11 cellular contexts compared by ENCODE assay signal in genomic region chr11:1875786-1876335, GRCh38. TPM values are rescaled to one million over a fixed set of nuclear protein-coding genes. Genes with fewer than 3 reads are reported as not detected.
DNase-seq lines count a peak whose midpoint lies in the region; ATAC-seq and TF ChIP-seq lines count a peak whose summit lies in the region.
"Not testable (repeated sequence)": the region's sequence is repeated elsewhere in the genome, so short reads cannot be mapped to it uniquely, and the experiment has no call there.
"Had no signal": no experiment of that assay in that cellular context is flagged by ENCODE, and none has a peak within 500 bp of the region (broad histone marks: within the 10 kb centered on the region; RNA-seq: fewer than 3 reads in every experiment).

No MANE protein-coding gene starts in this region.

- H3K4me3 ChIP-seq in HEK293 (ENCODE audit: low read depth, low read length); right lobe of liver: not testable (repeated sequence)
- peak overlapping the region in 2 of 5 donors; percentile 24 to 50 for H3K4me3 ChIP-seq in subcutaneous abdominal adipose tissue (ENCODE audit: low read depth in 1 of 5, low read length in 5 of 5)

- not testable (repeated sequence) for H3K27me3 ChIP-seq in right lobe of liver
- H3K27me3 ChIP-seq in subcutaneous abdominal adipose tissue (ENCODE audit: control insufficient read depth in 5 of 5, insufficient read depth in 4 of 5, low read length in 5 of 5): peaks cover 7 to 54% (median 24%) of the 10 kb centered on the region in 5 donors

- H3K27ac Mint-ChIP-seq in activated CD4-positive, alpha-beta T cell treated with anti-CD3 and anti-CD28 coated beads for 36 hours: not testable (repeated sequence)
- peak overlapping the region; percentile 73 to 84 for H3K27ac Mint-ChIP-seq in effector memory CD8-positive, alpha-beta T cell
- H3K27ac Mint-ChIP-seq in osteocyte (ENCODE audit: unreplicated experiment): peak overlapping the region; percentile 95

- H3K9me3 Mint-ChIP-seq in activated CD4-positive, alpha-beta T cell treated with anti-CD3 and anti-CD28 coated beads for 36 hours (ENCODE audit: low read depth); effector memory CD8-positive, alpha-beta T cell; osteocyte (ENCODE audit: unreplicated experiment): not testable (repeated sequence)

- not testable (repeated sequence) for H3K27me3 Mint-ChIP-seq in activated CD4-positive, alpha-beta T cell treated with anti-CD3 and anti-CD28 coated beads for 36 hours; effector memory CD8-positive, alpha-beta T cell; osteocyte (ENCODE audit: unreplicated experiment)

- ATAC-seq in activated CD4-positive, alpha-beta T cell treated with anti-CD3 and anti-CD28 coated beads for 36 hours; effector memory CD8-positive, alpha-beta T cell (replicated peaks); right lobe of liver: not testable (repeated sequence)

- TF ChIP-seq POLR2A in right lobe of liver (IDR thresholded peaks at IDR 0.05): not testable (repeated sequence)

- not testable (repeated sequence) for H3K27ac ChIP-seq in HEK293 (ENCODE audit: extremely low read depth, low read depth, low read length); right lobe of liver
- H3K27ac ChIP-seq in subcutaneous abdominal adipose tissue (ENCODE audit: low read depth, low read length): peak overlapping the region; percentile 57

- CTCF ChIA-PET in HEK293 (lab: Yijun Ruan, JAX): interaction anchor here (0.5 to 3.5 kb wide), 20 partner anchors 13 to 312 kb away, joined by 3 to 30 read pairs (median 4); no protein-coding TSS in a partner anchor
- CTCF ChIA-PET in activated CD4-positive, alpha-beta T cell treated with anti-CD3 and anti-CD28 coated beads for 36 hours (lab: Charles Lee): interaction anchor here (0.6 to 1.8 kb wide), 6 partner anchors 10 to 274 kb away, joined by 3 to 5 read pairs (median 3); no protein-coding TSS in a partner anchor

- not testable (repeated sequence) for H3K36me3 ChIP-seq in HEK293 (ENCODE audit: control insufficient read depth in 2 of 2, insufficient read depth in 1 of 2, low read length in 2 of 2); right lobe of liver; subcutaneous abdominal adipose tissue (ENCODE audit: control insufficient read depth in 5 of 5, insufficient read depth in 5 of 5, low read length in 5 of 5)

- POLR2A ChIA-PET in HEK293 (lab: Yijun Ruan, JAX): not testable (repeated sequence)
- POLR2A ChIA-PET in activated CD4-positive, alpha-beta T cell treated with anti-CD3 and anti-CD28 coated beads for 36 hours (lab: Charles Lee): interaction anchor here (0.6 kb wide), 1 partner anchor 20 kb away, joined by 3 read pairs; no protein-coding TSS in a partner anchor

- peak; percentile 6 for DNase-seq in activated CD4-positive, alpha-beta T cell treated with anti-CD3 and anti-CD28 coated beads for 36 hours
- DNase-seq in effector memory CD8-positive, alpha-beta T cell; osteocyte (ENCODE audit: extremely low spot score, unreplicated experiment): not testable (repeated sequence)
- DNase-seq in right lobe of liver: peak in 2 of 3 donors; percentile 17 to 50

- peaks cover 30% of the 10 kb centered on the region for H3K4me1 Mint-ChIP-seq in activated CD4-positive, alpha-beta T cell treated with anti-CD3 and anti-CD28 coated beads for 36 hours
- peaks cover 45% of the 10 kb centered on the region in 2 donors for H3K4me1 Mint-ChIP-seq in effector memory CD8-positive, alpha-beta T cell (ENCODE audit: low read depth in 2 of 2)
- H3K4me1 Mint-ChIP-seq in osteocyte (ENCODE audit: unreplicated experiment): peaks cover 63% of the 10 kb centered on the region

- TF ChIP-seq CTCF in HEK293 (tag by site-specific recombination; IDR thresholded peaks at IDR 0.05); right lobe of liver (IDR thresholded peaks at IDR 0.05); osteocyte (IDR thresholded peaks at IDR 0.05): not testable (repeated sequence)

- WGBS in right lobe of liver (ENCODE audit: insufficient coverage, low coverage, low lambda C conversion rate, missing lambda C conversion rate): no CpG with 5 or more reads among the region's 18 CpGs

- not testable (repeated sequence) for H3K4me1 ChIP-seq in HEK293 (ENCODE audit: control insufficient read depth, insufficient read depth, low read length); right lobe of liver
- H3K4me1 ChIP-seq in subcutaneous abdominal adipose tissue (ENCODE audit: control insufficient read depth in 5 of 5, insufficient read depth in 5 of 5, low read length in 5 of 5): peaks cover 3 to 60% (median 51%) of the 10 kb centered on the region in 5 donors

- peak overlapping the region in 1 of 5 donors; percentile 62 for H3K9ac ChIP-seq in subcutaneous abdominal adipose tissue (ENCODE audit: low read length in 5 of 5)

- not testable (repeated sequence) for H3K9me3 ChIP-seq in HEK293 (ENCODE audit: control insufficient read depth, insufficient read depth, low read depth, low read length); right lobe of liver; subcutaneous abdominal adipose tissue (ENCODE audit: control insufficient read depth in 5 of 5, low read length in 5 of 5)

- intact Hi-C loops in activated CD4-positive, alpha-beta T cell treated with anti-CD3 and anti-CD28 coated beads for 36 hours (cut with DNase I, micrococcal nuclease): not testable (repeated sequence)
- intact Hi-C loops in right lobe of liver (cut with DNase I): loop anchor here in 1 of 2 donors (10.0 kb wide), 1 partner anchor 269 kb away; no protein-coding TSS in a partner anchor

- H3K36me3 Mint-ChIP-seq in activated CD4-positive, alpha-beta T cell treated with anti-CD3 and anti-CD28 coated beads for 36 hours (ENCODE audit: low read depth); osteocyte (ENCODE audit: unreplicated experiment): not testable (repeated sequence)
- peaks cover 47% of the 10 kb centered on the region for H3K36me3 Mint-ChIP-seq in effector memory CD8-positive, alpha-beta T cell (ENCODE audit: insufficient read depth)

- H3K4me3 Mint-ChIP-seq in activated CD4-positive, alpha-beta T cell treated with anti-CD3 and anti-CD28 coated beads for 36 hours; effector memory CD8-positive, alpha-beta T cell; osteocyte (ENCODE audit: unreplicated experiment): not testable (repeated sequence)

TF ChIP-seq in HEK293, 187 proteins besides CTCF, POLR2A, EP300 and RAD21:
- peak; percentile 64 for TF ChIP-seq KLF1 (tag by site-specific recombination; IDR thresholded peaks at IDR 0.05)

RNA-seq across cellular contexts. Expression of gene PRR33, which starts 15.8 kb away (rescaled TPM):
- total RNA-seq in activated CD4-positive, alpha-beta T cell treated with anti-CD3 and anti-CD28 coated beads for 36 hours: under 1 TPM; 0.07 to 0.09 TPM
- total RNA-seq in right lobe of liver (not detected), osteocyte (not detected in 2 replicates)
- total RNA-seq: CD8-positive, alpha-beta memory T cell; frontal cortex; H7; mucosa of gallbladder; upper lobe of right lung had no signal

RNA-seq across cellular contexts. Expression of gene LSP1, which starts 23.0 kb away (rescaled TPM):
- total RNA-seq in activated CD4-positive, alpha-beta T cell treated with anti-CD3 and anti-CD28 coated beads for 36 hours: 100 to 1,000 TPM; 193 to 227 TPM
- 10 to 100 TPM in 3 of 6 experiments, 1 to 10 TPM in 3; 2.3 to 20.6 (median 8.8) TPM for total RNA-seq in right lobe of liver
- total RNA-seq in osteocyte: 26.9 and 29.5 TPM in 2 replicates

RNA-seq across cellular contexts. Expression of gene TNNI2, which starts 37.1 kb away (rescaled TPM):
- not detected for total RNA-seq in activated CD4-positive, alpha-beta T cell treated with anti-CD3 and anti-CD28 coated beads for 36 hours
- total RNA-seq in right lobe of liver (1 to 10 TPM in 2 of 6 experiments, under 1 TPM in 1, not detected in 3; 0.31 to 1.9 (median 1.1) TPM), osteocyte (1.0 and 1.1 TPM in 2 replicates)
- total RNA-seq: frontal cortex, H7 had no signal

RNA-seq across cellular contexts. Expression of gene SYT8, which starts 41.1 kb away (rescaled TPM):
- not detected for total RNA-seq in activated CD4-positive, alpha-beta T cell treated with anti-CD3 and anti-CD28 coated beads for 36 hours
- total RNA-seq in right lobe of liver: under 1 TPM in 1 of 6 experiments, not detected in 5; 0.68 TPM
- total RNA-seq in osteocyte: 5.0 and 6.2 TPM in 2 replicates
- total RNA-seq: CD8-positive, alpha-beta memory T cell; frontal cortex; H7 had no signal

RNA-seq across cellular contexts. Expression of gene TNNT3, which starts 43.6 kb away (rescaled TPM):
- total RNA-seq in activated CD4-positive, alpha-beta T cell treated with anti-CD3 and anti-CD28 coated beads for 36 hours: 1 to 10 TPM; 2.1 TPM
- total RNA-seq in right lobe of liver (1 to 10 TPM in 1 of 6 experiments, under 1 TPM in 1, not detected in 4; 0.44 to 2.2 TPM), osteocyte (2.6 and 4.4 TPM in 2 replicates)
- total RNA-seq: frontal cortex, H7 had no signal
